ENCODE assay signal across 20 cellular contexts in genomic region chr5:23026252-23027170, GRCh38.
DNase-seq lines count a peak whose midpoint lies in the region; ATAC-seq and TF ChIP-seq lines count a peak whose summit lies in the region.
"Had no signal": no experiment of that assay in that cellular context is flagged by ENCODE, and none has a peak within 500 bp of the region (broad histone marks: within the 10 kb centered on the region; RNA-seq: fewer than 3 reads in every experiment).

No MANE protein-coding gene starts in this region.

- peak; percentile 25 for ATAC-seq in gastroesophageal sphincter
- ATAC-seq in HG03565 (IDR thresholded peaks at IDR 0.05; ENCODE audit: unreplicated experiment) = no peak
- ATAC-seq in aorta (ENCODE audit: low FRiP score) = no peak
- ATAC-seq: HepG2; left colon; stimulated activated memory B cell treated with anti-CD40 and anti-IgM and Interleukin-4, amounts not matched to agents 10 μg/mL and 1 μg/mL and 100 μg/mL, for 72 hours; T-helper 17 cell had no signal

- CTCF ChIA-PET in MCF 10A (lab: Yijun Ruan, JAX) = interaction anchor here (0.6 to 1.6 kb wide), 2 partner anchors 13 to 66 kb away, joined by 3 to 4 read pairs; no protein-coding TSS in a partner anchor

- H3K9me3 ChIP-seq in breast epithelium (no peaks in the 10 kb centered on the region), SK-N-MC (ENCODE audit: low read depth, low read length) (no peaks in the 10 kb centered on the region), gastroesophageal sphincter (no peaks in the 10 kb centered on the region), aorta (ENCODE audit: control insufficient read depth, low read length) (no peaks in the 10 kb centered on the region)
- H3K9me3 ChIP-seq: BLaER1 treated with 17β-estradiol and CSF1 and Interleukin-3, amounts not matched to agents 10 nM and 100 nM; thoracic aorta had no signal

- H3K4me3 ChIP-seq in breast epithelium (no peak overlapping the region), SK-N-MC (peak overlapping the region; percentile 40), gastroesophageal sphincter (no peak overlapping the region), aorta (ENCODE audit: low read length in 2 of 2) (no peak overlapping the region)
- H3K4me3 ChIP-seq: BLaER1 treated with 17β-estradiol and CSF1 and Interleukin-3, amounts not matched to agents 10 nM and 100 nM; thoracic aorta had no signal

- H3K4me3 Mint-ChIP-seq in MCF 10A (ENCODE audit: unreplicated experiment) = no peak overlapping the region
- H3K4me3 Mint-ChIP-seq: activated T-helper 1 cell treated with anti-CD3 and anti-CD28 coated beads, Interleukin-12 subunit alpha, Interleukin-12 subunit beta, Interleukin-2, Interleukin-4 antibody, amounts not matched to agents 30 ng/mL and 10 ng/mL and 1 ng/mL, durations not matched to agents 14 hours and 24 hours and 36 hours; stimulated activated memory B cell treated with anti-CD40 and anti-IgM and Interleukin-4, amounts not matched to agents 10 μg/mL and 1 μg/mL and 100 μg/mL, for 72 hours; T-helper 17 cell had no signal

- H3K4me1 ChIP-seq in breast epithelium (no peaks in the 10 kb centered on the region), gastroesophageal sphincter (no peaks in the 10 kb centered on the region), aorta (ENCODE audit: control insufficient read depth in 1 of 2, insufficient read depth in 2 of 2, low read length in 2 of 2) (no peaks in the 10 kb centered on the region)
- H3K4me1 ChIP-seq: BLaER1 treated with 17β-estradiol and CSF1 and Interleukin-3, amounts not matched to agents 10 nM and 100 nM had no signal

- POLR2A ChIA-PET in MCF 10A (lab: Yijun Ruan, JAX) = interaction anchor here (0.7 to 6.2 kb wide), 10 partner anchors 13 to 182 kb away, joined by 3 to 69 read pairs (median 4); no protein-coding TSS in a partner anchor

- peaks cover 19% of the 10 kb centered on the region for H3K4me1 Mint-ChIP-seq in MCF 10A (ENCODE audit: insufficient read depth, unreplicated experiment)
- H3K4me1 Mint-ChIP-seq: stimulated activated memory B cell treated with anti-CD40 and anti-IgM and Interleukin-4, amounts not matched to agents 10 μg/mL and 1 μg/mL and 100 μg/mL, for 72 hours; T-helper 17 cell had no signal

- TF ChIP-seq CTCF in MCF 10A (IDR thresholded peaks at IDR 0.05; ENCODE audit: unreplicated experiment) (no peak), breast epithelium (IDR thresholded peaks at IDR 0.05) (no peak), gastroesophageal sphincter (IDR thresholded peaks at IDR 0.05) (no peak)

- H3K27ac Mint-ChIP-seq in MCF 10A (ENCODE audit: low read depth, unreplicated experiment) = peak overlapping the region; percentile 78
- H3K27ac Mint-ChIP-seq: activated T-helper 1 cell treated with anti-CD3 and anti-CD28 coated beads, Interleukin-12 subunit alpha, Interleukin-12 subunit beta, Interleukin-2, Interleukin-4 antibody, amounts not matched to agents 30 ng/mL and 10 ng/mL and 1 ng/mL, durations not matched to agents 14 hours and 24 hours and 36 hours; progenitor cell of endocrine pancreas; stimulated activated memory B cell treated with anti-CD40 and anti-IgM and Interleukin-4, amounts not matched to agents 10 μg/mL and 1 μg/mL and 100 μg/mL, for 72 hours; T-helper 17 cell had no signal

- H3K27me3 ChIP-seq in breast epithelium = no peaks in the 10 kb centered on the region
- H3K27me3 ChIP-seq in gastroesophageal sphincter = no peaks in the 10 kb centered on the region
- H3K27me3 ChIP-seq in aorta (ENCODE audit: control insufficient read depth in 1 of 2, insufficient read depth in 2 of 2, low read length in 1 of 2) = no peaks in the 10 kb centered on the region
- H3K27me3 ChIP-seq: BLaER1 treated with 17β-estradiol and CSF1 and Interleukin-3, amounts not matched to agents 10 nM and 100 nM had no signal

- DNase-seq in MCF 10A (ENCODE audit: unreplicated experiment) (peak; percentile 93), breast epithelium (ENCODE audit: low spot score in 2 of 2) (no peak), SK-N-MC (ENCODE audit: low read depth, low spot score) (peak; percentile 90), HUDEP-2 (lab: John Stamatoyannopoulos, UW; ENCODE audit: unreplicated experiment in 76 of 76) (no peak), aorta (no peak)
- DNase-seq in activated CD4-positive, alpha-beta T cell treated with anti-CD3 and anti-CD28 coated beads for 4 hours = no peak
- DNase-seq: caudate nucleus; effector CD4-positive, alpha-beta T cell; left colon; NCI-H510A treated with DMSO at 0.1 percent for 48 hours; SIG-M5; T-helper 17 cell had no signal

- BruUV-seq in MCF 10A (replicated peaks; lab: Mats Ljungman, UMichigan) = no TSS peak

- H3K27me3 Mint-ChIP-seq in MCF 10A (ENCODE audit: insufficient read depth, unreplicated experiment) = no peaks in the 10 kb centered on the region
- H3K27me3 Mint-ChIP-seq: progenitor cell of endocrine pancreas; stimulated activated memory B cell treated with anti-CD40 and anti-IgM and Interleukin-4, amounts not matched to agents 10 μg/mL and 1 μg/mL and 100 μg/mL, for 72 hours; T-helper 17 cell had no signal

- H3K9me3 Mint-ChIP-seq in MCF 10A (ENCODE audit: unreplicated experiment) = no peaks in the 10 kb centered on the region
- H3K9me3 Mint-ChIP-seq: stimulated activated memory B cell treated with anti-CD40 and anti-IgM and Interleukin-4, amounts not matched to agents 10 μg/mL and 1 μg/mL and 100 μg/mL, for 72 hours had no signal

- H3K36me3 ChIP-seq in breast epithelium (no peaks in the 10 kb centered on the region), SK-N-MC (ENCODE audit: insufficient read depth, low read length) (no peaks in the 10 kb centered on the region), gastroesophageal sphincter (no peaks in the 10 kb centered on the region), aorta (ENCODE audit: control insufficient read depth in 1 of 2, insufficient read depth in 2 of 2, low read length in 1 of 2) (no peaks in the 10 kb centered on the region)
- H3K36me3 ChIP-seq: BLaER1 treated with 17β-estradiol and CSF1 and Interleukin-3, amounts not matched to agents 10 nM and 100 nM; thoracic aorta had no signal

- H3K36me3 Mint-ChIP-seq in MCF 10A (ENCODE audit: insufficient read depth, unreplicated experiment) = no peaks in the 10 kb centered on the region
- H3K36me3 Mint-ChIP-seq: stimulated activated memory B cell treated with anti-CD40 and anti-IgM and Interleukin-4, amounts not matched to agents 10 μg/mL and 1 μg/mL and 100 μg/mL, for 72 hours had no signal

- H3K27ac ChIP-seq in breast epithelium (no peak overlapping the region), SK-N-MC (peak overlapping the region; percentile 84), gastroesophageal sphincter (peak overlapping the region in 3 of 4 donors; percentile 22 to 64 (median 51)), aorta (ENCODE audit: low read depth in 1 of 2, low read length in 2 of 2) (no peak overlapping the region)
- H3K27ac ChIP-seq: BLaER1 treated with 17β-estradiol and CSF1 and Interleukin-3, amounts not matched to agents 10 nM and 100 nM; thoracic aorta had no signal

- intact Hi-C loops in MCF 10A (cut with micrococcal nuclease) = no loop called here
- intact Hi-C loops in breast epithelium (cut with DNase I; ENCODE audit: low total_unique reads) = no loop called here
- intact Hi-C loops in aorta (cut with DNase I) = no loop called here

- TF ChIP-seq POLR2A in breast epithelium (IDR thresholded peaks at IDR 0.05) (no peak), gastroesophageal sphincter (IDR thresholded peaks at IDR 0.05) (no peak)

- no peak for TF ChIP-seq EP300 in gastroesophageal sphincter (IDR thresholded peaks at IDR 0.05)

- H3K9ac ChIP-seq in SK-N-MC (ENCODE audit: insufficient read length) = no peak overlapping the region
- H3K9ac ChIP-seq: BLaER1 treated with 17β-estradiol and CSF1 and Interleukin-3, amounts not matched to agents 10 nM and 100 nM had no signal

- 29 to 70% methylated on average over 2 to 5 of the region's 5 CpGs for WGBS in gastroesophageal sphincter (ENCODE audit: low coverage in 1 of 2), 2 donors
- 61 to 64% methylated on average over 5 of the region's 5 CpGs for WGBS in aorta, 2 donors

Comparison
In these comparisons a context has a peak if more than half of its experiments do, and no peak if none do; other contexts are left out.
1. DNase-seq: peak in MCF 10A (single experiment) and SK-N-MC (single experiment); none in breast epithelium (0 of 2), HUDEP-2 (0 of 76), aorta (0 of 2) and activated CD4-positive, alpha-beta T cell treated with anti-CD3 and anti-CD28 coated beads for 4 hours (0 of 2).
2. H3K27ac ChIP-seq: peak in SK-N-MC (single experiment) and gastroesophageal sphincter (3 of 4); none in breast epithelium (0 of 2) and aorta (0 of 2).